In genomic region chr13:113838711-113839201, GRCh38 we compare ENCODE assay signal across 1 cellular context.
TF ChIP-seq lines count a peak whose summit lies in the region.

No MANE protein-coding gene starts in this region.

TF ChIP-seq in GM23338, 12 proteins besides CTCF, POLR2A, EP300 and RAD21 (continued from another document):
- TF ChIP-seq CREB1 (CRISPR knock-in tag; IDR thresholded peaks at IDR 0.05; ENCODE audit: low read depth) (no peak), STAT1 (IDR thresholded peaks at IDR 0.05; ENCODE audit: unreplicated experiment) (no peak), POLR2AphosphoS5 (IDR thresholded peaks at IDR 0.05; ENCODE audit: low read depth) (no peak), ZNF462 (CRISPR knock-in tag; IDR thresholded peaks at IDR 0.05) (no peak), ETS1 (IDR thresholded peaks at IDR 0.05) (no peak), REST (IDR thresholded peaks at IDR 0.05; ENCODE audit: unreplicated experiment) (no peak)
